ENCODE assay signal across 9 cellular contexts in genomic region chr5:153896701-153897100, GRCh38.
DNase-seq lines count a peak whose midpoint lies in the region; ATAC-seq, FAIRE-seq and TF ChIP-seq lines count a peak whose summit lies in the region.
"Had no signal": no experiment of that assay in that cellular context is flagged by ENCODE, and none has a peak within 500 bp of the region (broad histone marks: within the 10 kb centered on the region; RNA-seq: fewer than 3 reads in every experiment).

No MANE protein-coding gene starts in this region.

- H3K4me1 Mint-ChIP-seq in stimulated activated naive B cell treated with anti-CD40 and anti-IgM and Interleukin-4, amounts not matched to agents 10 μg/mL and 1 μg/mL and 100 μg/mL, for 72 hours = no peaks in the 10 kb centered on the region

- H3K36me3 ChIP-seq in esophagus squamous epithelium (no peaks in the 10 kb centered on the region), kidney (ENCODE audit: control insufficient read depth in 1 of 2, insufficient read depth in 2 of 2, low read length in 2 of 2) (no peaks in the 10 kb centered on the region)

- peaks cover 0 to 17% of the 10 kb centered on the region in 2 donors for H3K27me3 Mint-ChIP-seq in stimulated activated naive B cell treated with anti-CD40 and anti-IgM and Interleukin-4, amounts not matched to agents 10 μg/mL and 1 μg/mL and 100 μg/mL, for 72 hours

- H3K36me3 Mint-ChIP-seq in stimulated activated naive B cell treated with anti-CD40 and anti-IgM and Interleukin-4, amounts not matched to agents 10 μg/mL and 1 μg/mL and 100 μg/mL, for 72 hours = no peaks in the 10 kb centered on the region

- H3K4me3 ChIP-seq in esophagus squamous epithelium = no peak overlapping the region
- no peak overlapping the region for H3K4me3 ChIP-seq in kidney (ENCODE audit: low read length in 2 of 2)

- TF ChIP-seq CTCF in esophagus squamous epithelium (IDR thresholded peaks at IDR 0.05) (no peak), kidney (IDR thresholded peaks at IDR 0.05; ENCODE audit: borderline replicate concordance, extremely low read depth, insufficient read depth) (no peak)

- ATAC-seq in GM21367 (IDR thresholded peaks at IDR 0.05; ENCODE audit: unreplicated experiment) (peak; percentile 99), HG03469 (IDR thresholded peaks at IDR 0.05; ENCODE audit: unreplicated experiment) (peak; percentile 100)
- peak; percentile 84 to 98 for ATAC-seq in stimulated activated naive B cell treated with anti-CD40 and anti-IgM and Interleukin-4, amounts not matched to agents 10 μg/mL and 1 μg/mL and 100 μg/mL, for 72 hours (replicated peaks)

- DNase-seq in EL = peak; percentile 66
- peak; percentile 71 for DNase-seq in SKM-1 treated with dmso at 0.1 percent for 144 hours (lab: John Stamatoyannopoulos, UW; ENCODE audit: unreplicated experiment)
- DNase-seq in stimulated activated naive B cell treated with anti-CD40 and anti-IgM and Interleukin-4, amounts not matched to agents 10 μg/mL and 1 μg/mL and 100 μg/mL, for 72 hours = peak; percentile 4
- no peak for DNase-seq in esophagus squamous epithelium (lab: John Stamatoyannopoulos, UW)
- no peak for DNase-seq in activated naive CD4-positive, alpha-beta T cell (lab: John Stamatoyannopoulos, UW)
- DNase-seq in kidney = no peak

- intact Hi-C loops in esophagus squamous epithelium (cut with DNase I) = no loop called here
- intact Hi-C loops in kidney (cut with DNase I) = no loop called here

- no peak overlapping the region for H3K4me3 Mint-ChIP-seq in stimulated activated naive B cell treated with anti-CD40 and anti-IgM and Interleukin-4, amounts not matched to agents 10 μg/mL and 1 μg/mL and 100 μg/mL, for 72 hours
- H3K4me3 Mint-ChIP-seq: neural crest cell had no signal

- TF ChIP-seq POLR2A in esophagus squamous epithelium (IDR thresholded peaks at IDR 0.05) = no peak

- FAIRE-seq in kidney (lab: Jason Lieb, UNC) = no peak

- H3K27me3 ChIP-seq in esophagus squamous epithelium = no peaks in the 10 kb centered on the region

- H3K27ac ChIP-seq in esophagus squamous epithelium (no peak overlapping the region), kidney (ENCODE audit: low read depth in 2 of 2, low read length in 2 of 2) (no peak overlapping the region)

- H3K9me3 ChIP-seq in esophagus squamous epithelium (no peaks in the 10 kb centered on the region), kidney (ENCODE audit: control insufficient read depth in 1 of 2, low read length in 2 of 2) (no peaks in the 10 kb centered on the region)

- H3K4me1 ChIP-seq in esophagus squamous epithelium = no peaks in the 10 kb centered on the region
- H3K4me1 ChIP-seq in kidney (ENCODE audit: control insufficient read depth in 1 of 2, insufficient read depth in 1 of 2, low read depth in 1 of 2, low read length in 2 of 2) = no peaks in the 10 kb centered on the region

- no peak overlapping the region for H3K9ac ChIP-seq in kidney (ENCODE audit: low read length in 2 of 2)

- H3K27ac Mint-ChIP-seq in stimulated activated naive B cell treated with anti-CD40 and anti-IgM and Interleukin-4, amounts not matched to agents 10 μg/mL and 1 μg/mL and 100 μg/mL, for 72 hours = no peak overlapping the region

- H3K9me3 Mint-ChIP-seq in stimulated activated naive B cell treated with anti-CD40 and anti-IgM and Interleukin-4, amounts not matched to agents 10 μg/mL and 1 μg/mL and 100 μg/mL, for 72 hours = no peaks in the 10 kb centered on the region
- H3K9me3 Mint-ChIP-seq: neural crest cell had no signal

Comparison
In these comparisons a context has a peak if more than half of its experiments do, and no peak if none do; other contexts are left out.
1. DNase-seq: peak in EL (single experiment), SKM-1 treated with dmso at 0.1 percent for 144 hours (single experiment) and stimulated activated naive B cell treated with anti-CD40 and anti-IgM and Interleukin-4, amounts not matched to agents 10 μg/mL and 1 μg/mL and 100 μg/mL, for 72 hours (single experiment); none in esophagus squamous epithelium (single experiment), activated naive CD4-positive, alpha-beta T cell (0 of 4) and kidney (single experiment).
2. Peak in every context shown above with its lines, with median percentiles within 50 percentile points of each other: ATAC-seq.